In the genomic region with DNA sequence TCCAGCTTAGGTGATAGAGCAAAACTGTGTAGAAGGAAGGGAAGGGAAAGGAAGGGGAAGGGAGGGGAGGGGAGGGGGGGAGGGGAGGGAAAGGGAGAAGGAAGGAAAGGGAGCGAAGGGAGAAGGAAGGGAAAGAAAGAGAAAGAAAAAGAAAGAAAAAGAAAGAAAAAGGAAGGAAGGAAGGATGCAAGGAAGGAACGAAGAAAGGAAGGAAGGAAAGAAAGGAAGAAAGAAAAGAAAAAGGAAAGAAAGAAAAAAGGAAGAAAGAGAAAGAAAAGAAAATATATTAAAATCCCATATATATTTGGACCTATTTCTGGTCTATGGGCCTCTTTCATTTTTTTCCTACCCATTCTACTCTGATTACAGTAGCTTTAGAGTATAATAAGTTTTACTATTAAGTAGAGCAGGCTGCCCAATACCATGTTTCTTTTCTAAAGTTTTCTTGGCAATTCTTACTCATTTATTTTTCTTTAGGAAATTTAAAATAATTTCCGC, we compare ENCODE assay signal across 24 cellular contexts.
DNase-seq lines count a peak whose midpoint lies in the region; ATAC-seq and TF ChIP-seq lines count a peak whose summit lies in the region.
"Had no signal": no experiment of that assay in that cellular context is flagged by ENCODE, and none has a peak within 500 bp of the region (broad histone marks: within the 10 kb centered on the region; RNA-seq: fewer than 3 reads in every experiment).

No MANE protein-coding gene starts in this region.

- WGBS in smooth muscle cell (ENCODE audit: low lambda C conversion rate) = 75% methylated on average over 2 of the region's 3 CpGs
- WGBS in suprapubic skin = 96% methylated on average over 3 of the region's 3 CpGs

- H3K4me1 ChIP-seq in RWPE2 (ENCODE audit: insufficient read depth, poor library complexity, severe bottlenecking) (peaks cover 26% of the 10 kb centered on the region), smooth muscle cell (ENCODE audit: low read depth) (peaks cover 9% of the 10 kb centered on the region), suprapubic skin (peaks cover 14% of the 10 kb centered on the region)
- peaks cover 7% of the 10 kb centered on the region for H3K4me1 ChIP-seq in CD8-positive, alpha-beta memory T cell (ENCODE audit: insufficient read depth, low read length)
- H3K4me1 ChIP-seq: neural progenitor cell had no signal

- CTCF ChIA-PET in CD8-positive, alpha-beta memory T cell (lab: Charles Lee) = interaction anchor here (1.1 kb wide), 1 partner anchor 121 kb away, joined by 3 read pairs; no protein-coding TSS in a partner anchor

- H3K27ac ChIP-seq in RWPE2 (ENCODE audit: poor library complexity, severe bottlenecking) = peak overlapping the region; percentile 81
- no peak overlapping the region for H3K27ac ChIP-seq in smooth muscle cell (ENCODE audit: low read depth)
- no peak overlapping the region for H3K27ac ChIP-seq in suprapubic skin
- H3K27ac ChIP-seq in CD8-positive, alpha-beta memory T cell (ENCODE audit: low read depth, low read length) = no peak overlapping the region
- H3K27ac ChIP-seq: neural progenitor cell had no signal

- no peaks in the 10 kb centered on the region for H3F3A ChIP-seq in smooth muscle cell (ENCODE audit: low read depth)

- no peak for TF ChIP-seq POLR2A in suprapubic skin (IDR thresholded peaks at IDR 0.05)

- TF ChIP-seq EP300 in suprapubic skin (IDR thresholded peaks at IDR 0.05) = no peak

- H3K79me2 ChIP-seq in smooth muscle cell (ENCODE audit: low read depth) = no peaks in the 10 kb centered on the region

- peak overlapping the region; percentile 3 for H3K9ac ChIP-seq in smooth muscle cell (ENCODE audit: low read depth)
- H3K9ac ChIP-seq: neural progenitor cell had no signal

- ATAC-seq in activated T-cell treated with anti-CD3 and anti-CD28 coated beads, Interleukin-2, amount 50 U/mL, for 4 hours = no peak
- ATAC-seq in RWPE2 (ENCODE audit: low read depth) = no peak
- ATAC-seq in activated naive CD8-positive, alpha-beta T cell treated with anti-CD3 and anti-CD28 coated beads, Interleukin-2, amount 10 ng/mL, durations not matched to agents 7 days and 5 days (ENCODE audit: low read depth) = no peak
- ATAC-seq: SK-N-SH treated with all-trans-retinoic acid at 6 μM for 48 hours had no signal

- H2AFZ ChIP-seq in smooth muscle cell (ENCODE audit: low read depth) = no peak overlapping the region
- H2AFZ ChIP-seq: neural progenitor cell had no signal

- H3K27me3 ChIP-seq in RWPE2 (ENCODE audit: insufficient read depth, poor library complexity, severe bottlenecking) = no peaks in the 10 kb centered on the region
- no peaks in the 10 kb centered on the region for H3K27me3 ChIP-seq in smooth muscle cell (ENCODE audit: low read depth)
- no peaks in the 10 kb centered on the region for H3K27me3 ChIP-seq in suprapubic skin
- no peaks in the 10 kb centered on the region for H3K27me3 ChIP-seq in CD8-positive, alpha-beta memory T cell (ENCODE audit: insufficient read depth, low read length, poor library complexity, severe bottlenecking)
- H3K27me3 ChIP-seq: neural progenitor cell had no signal

- peak overlapping the region; percentile 95 for H3K27ac Mint-ChIP-seq in activated T-cell treated with anti-CD3 and anti-CD28 coated beads, Interleukin-2, amount 50 U/mL, for 24 hours
- H3K27ac Mint-ChIP-seq in activated naive CD8-positive, alpha-beta T cell treated with anti-CD3 and anti-CD28 coated beads, Interleukin-2, amount 10 ng/mL, durations not matched to agents 7 days and 5 days = peak overlapping the region; percentile 98
- no peak overlapping the region for H3K27ac Mint-ChIP-seq in CD8-positive, alpha-beta memory T cell
- H3K27ac Mint-ChIP-seq: neural progenitor cell, progenitor cell of endocrine pancreas had no signal

- H3K36me3 ChIP-seq in RWPE2 (ENCODE audit: low read depth) = no peaks in the 10 kb centered on the region
- H3K36me3 ChIP-seq in smooth muscle cell (ENCODE audit: low read depth) = no peaks in the 10 kb centered on the region
- H3K36me3 ChIP-seq in suprapubic skin = no peaks in the 10 kb centered on the region
- no peaks in the 10 kb centered on the region for H3K36me3 ChIP-seq in CD8-positive, alpha-beta memory T cell (ENCODE audit: insufficient read depth, low read length)
- H3K36me3 ChIP-seq: neural progenitor cell had no signal

- DNase-seq in activated T-cell treated with anti-CD3 and anti-CD28 coated beads, Interleukin-2, amount 50 U/mL, for 24 hours = no peak
- no peak for DNase-seq in activated T-cell treated with anti-CD3 and anti-CD28 coated beads, Interleukin-2, amount 50 U/mL, for 4 hours
- no peak for DNase-seq in RWPE2 (ENCODE audit: low spot score)
- no peak for DNase-seq in activated naive CD8-positive, alpha-beta T cell treated with anti-CD3 and anti-CD28 coated beads, Interleukin-2, amount 10 ng/mL, durations not matched to agents 7 days and 5 days
- no peak for DNase-seq in smooth muscle cell (lab: John Stamatoyannopoulos, UW; ENCODE audit: unreplicated experiment)
- DNase-seq in suprapubic skin (ENCODE audit: low spot score in 2 of 2) = no peak
- no peak for DNase-seq in stimulated activated naive CD4-positive, alpha-beta T cell (lab: John Stamatoyannopoulos, UW)
- no peak for DNase-seq in CD8-positive, alpha-beta memory T cell
- DNase-seq: ACHN; activated gamma-delta T cell; amniotic stem cell; COR-L47; cortex of kidney; GDM1; kidney; NCI-H1092 treated with DMSO at 0.1 percent for 48 hours; NCI-H187 treated with DMSO at 0.1 percent for 48 hours; NCI-H2227 treated with DMSO at 0.1 percent for 48 hours; stimulated activated CD8-positive, alpha-beta memory T cell treated with anti-CD3 and anti-CD28 coated beads, Interleukin-4, amount 100 ng/mL, for 48 hours; T-helper 9 cell had no signal

- no peak for TF ChIP-seq CTCF in RWPE2 (IDR thresholded peaks at IDR 0.05; ENCODE audit: poor library complexity, severe bottlenecking)
- no peak for TF ChIP-seq CTCF in smooth muscle cell (IDR thresholded peaks at IDR 0.05; ENCODE audit: borderline replicate concordance, insufficient read depth, poor library complexity, severe bottlenecking)
- TF ChIP-seq CTCF in suprapubic skin (IDR thresholded peaks at IDR 0.05) = no peak

- H3K4me1 Mint-ChIP-seq in activated T-cell treated with anti-CD3 and anti-CD28 coated beads, Interleukin-2, amount 50 U/mL, for 24 hours (ENCODE audit: low read depth) = peaks cover 50% of the 10 kb centered on the region
- H3K4me1 Mint-ChIP-seq in activated T-cell treated with anti-CD3 and anti-CD28 coated beads, Interleukin-2, amount 50 U/mL, for 4 hours (ENCODE audit: low read depth) = peaks cover 19% of the 10 kb centered on the region
- peaks cover 34% of the 10 kb centered on the region for H3K4me1 Mint-ChIP-seq in activated naive CD8-positive, alpha-beta T cell treated with anti-CD3 and anti-CD28 coated beads, Interleukin-2, amount 10 ng/mL, durations not matched to agents 7 days and 5 days
- H3K4me1 Mint-ChIP-seq in CD8-positive, alpha-beta memory T cell = peaks cover 19 to 26% (median 19%) of the 10 kb centered on the region in 3 donors

- H3K9me3 Mint-ChIP-seq in activated T-cell treated with anti-CD3 and anti-CD28 coated beads, Interleukin-2, amount 50 U/mL, for 24 hours = peaks cover 6% of the 10 kb centered on the region
- H3K9me3 Mint-ChIP-seq in activated T-cell treated with anti-CD3 and anti-CD28 coated beads, Interleukin-2, amount 50 U/mL, for 4 hours = no peaks in the 10 kb centered on the region
- H3K9me3 Mint-ChIP-seq in activated naive CD8-positive, alpha-beta T cell treated with anti-CD3 and anti-CD28 coated beads, Interleukin-2, amount 10 ng/mL, durations not matched to agents 7 days and 5 days = peaks cover 6% of the 10 kb centered on the region
- H3K9me3 Mint-ChIP-seq in CD8-positive, alpha-beta memory T cell = no peaks in the 10 kb centered on the region

- no peaks in the 10 kb centered on the region for H3K36me3 Mint-ChIP-seq in activated T-cell treated with anti-CD3 and anti-CD28 coated beads, Interleukin-2, amount 50 U/mL, for 24 hours (ENCODE audit: low read depth)
- no peaks in the 10 kb centered on the region for H3K36me3 Mint-ChIP-seq in activated T-cell treated with anti-CD3 and anti-CD28 coated beads, Interleukin-2, amount 50 U/mL, for 4 hours (ENCODE audit: insufficient read depth)
- H3K36me3 Mint-ChIP-seq in activated naive CD8-positive, alpha-beta T cell treated with anti-CD3 and anti-CD28 coated beads, Interleukin-2, amount 10 ng/mL, durations not matched to agents 7 days and 5 days = peaks cover 36% of the 10 kb centered on the region
- peaks cover 0 to 7% (median 2%) of the 10 kb centered on the region in 3 donors for H3K36me3 Mint-ChIP-seq in CD8-positive, alpha-beta memory T cell
- H3K36me3 Mint-ChIP-seq: neural progenitor cell had no signal

- POLR2A ChIA-PET in activated naive CD8-positive, alpha-beta T cell treated with anti-CD3 and anti-CD28 coated beads, Interleukin-2, amount 10 ng/mL, durations not matched to agents 7 days and 5 days (lab: Charles Lee) = interaction anchor here (0.9 to 2.9 kb wide), 3 partner anchors 32 to 75 kb away, joined by 3 to 19 read pairs (median 10); no protein-coding TSS in a partner anchor
- POLR2A ChIA-PET in CD8-positive, alpha-beta memory T cell (lab: Charles Lee) = no interaction called here

- H3K27me3 Mint-ChIP-seq in activated T-cell treated with anti-CD3 and anti-CD28 coated beads, Interleukin-2, amount 50 U/mL, for 24 hours = no peaks in the 10 kb centered on the region
- H3K27me3 Mint-ChIP-seq in activated T-cell treated with anti-CD3 and anti-CD28 coated beads, Interleukin-2, amount 50 U/mL, for 4 hours (ENCODE audit: low read depth) = no peaks in the 10 kb centered on the region
- H3K27me3 Mint-ChIP-seq in activated naive CD8-positive, alpha-beta T cell treated with anti-CD3 and anti-CD28 coated beads, Interleukin-2, amount 10 ng/mL, durations not matched to agents 7 days and 5 days = no peaks in the 10 kb centered on the region
- peaks cover 0 to 1% of the 10 kb centered on the region in 2 donors for H3K27me3 Mint-ChIP-seq in CD8-positive, alpha-beta memory T cell
- H3K27me3 Mint-ChIP-seq: progenitor cell of endocrine pancreas had no signal

- H4K20me1 ChIP-seq in smooth muscle cell (ENCODE audit: low read depth) = no peaks in the 10 kb centered on the region

- no peaks in the 10 kb centered on the region for H3K9me3 ChIP-seq in RWPE2 (ENCODE audit: severe bottlenecking)
- no peaks in the 10 kb centered on the region for H3K9me3 ChIP-seq in smooth muscle cell (replicated peaks; ENCODE audit: low read depth)
- no peaks in the 10 kb centered on the region for H3K9me3 ChIP-seq in suprapubic skin
- H3K9me3 ChIP-seq in CD8-positive, alpha-beta memory T cell (ENCODE audit: low read length) = no peaks in the 10 kb centered on the region

- H3K4me2 ChIP-seq in smooth muscle cell = no peak overlapping the region
- H3K4me2 ChIP-seq: neural progenitor cell had no signal

- no peak overlapping the region for H3K4me3 Mint-ChIP-seq in activated T-cell treated with anti-CD3 and anti-CD28 coated beads, Interleukin-2, amount 50 U/mL, for 24 hours
- H3K4me3 Mint-ChIP-seq in activated T-cell treated with anti-CD3 and anti-CD28 coated beads, Interleukin-2, amount 50 U/mL, for 4 hours = no peak overlapping the region
- H3K4me3 Mint-ChIP-seq in activated naive CD8-positive, alpha-beta T cell treated with anti-CD3 and anti-CD28 coated beads, Interleukin-2, amount 10 ng/mL, durations not matched to agents 7 days and 5 days = peak overlapping the region; percentile 47
- no peak overlapping the region for H3K4me3 Mint-ChIP-seq in CD8-positive, alpha-beta memory T cell
- H3K4me3 Mint-ChIP-seq: neural progenitor cell had no signal

- H3K4me3 ChIP-seq in RWPE2 (ENCODE audit: severe bottlenecking) (no peak overlapping the region), smooth muscle cell (no peak overlapping the region), suprapubic skin (no peak overlapping the region)
- no peak overlapping the region for H3K4me3 ChIP-seq in CD8-positive, alpha-beta memory T cell (ENCODE audit: low read length)
- H3K4me3 ChIP-seq: lung, neural progenitor cell had no signal

Comparison
In these comparisons a context has a peak if more than half of its experiments do, and no peak if none do; other contexts are left out.
1. H3K27ac Mint-ChIP-seq: peak in activated T-cell treated with anti-CD3 and anti-CD28 coated beads, Interleukin-2, amount 50 U/mL, for 24 hours (single experiment) and activated naive CD8-positive, alpha-beta T cell treated with anti-CD3 and anti-CD28 coated beads, Interleukin-2, amount 10 ng/mL, durations not matched to agents 7 days and 5 days (single experiment); none in CD8-positive, alpha-beta memory T cell (0 of 8).